In the genomic region with DNA sequence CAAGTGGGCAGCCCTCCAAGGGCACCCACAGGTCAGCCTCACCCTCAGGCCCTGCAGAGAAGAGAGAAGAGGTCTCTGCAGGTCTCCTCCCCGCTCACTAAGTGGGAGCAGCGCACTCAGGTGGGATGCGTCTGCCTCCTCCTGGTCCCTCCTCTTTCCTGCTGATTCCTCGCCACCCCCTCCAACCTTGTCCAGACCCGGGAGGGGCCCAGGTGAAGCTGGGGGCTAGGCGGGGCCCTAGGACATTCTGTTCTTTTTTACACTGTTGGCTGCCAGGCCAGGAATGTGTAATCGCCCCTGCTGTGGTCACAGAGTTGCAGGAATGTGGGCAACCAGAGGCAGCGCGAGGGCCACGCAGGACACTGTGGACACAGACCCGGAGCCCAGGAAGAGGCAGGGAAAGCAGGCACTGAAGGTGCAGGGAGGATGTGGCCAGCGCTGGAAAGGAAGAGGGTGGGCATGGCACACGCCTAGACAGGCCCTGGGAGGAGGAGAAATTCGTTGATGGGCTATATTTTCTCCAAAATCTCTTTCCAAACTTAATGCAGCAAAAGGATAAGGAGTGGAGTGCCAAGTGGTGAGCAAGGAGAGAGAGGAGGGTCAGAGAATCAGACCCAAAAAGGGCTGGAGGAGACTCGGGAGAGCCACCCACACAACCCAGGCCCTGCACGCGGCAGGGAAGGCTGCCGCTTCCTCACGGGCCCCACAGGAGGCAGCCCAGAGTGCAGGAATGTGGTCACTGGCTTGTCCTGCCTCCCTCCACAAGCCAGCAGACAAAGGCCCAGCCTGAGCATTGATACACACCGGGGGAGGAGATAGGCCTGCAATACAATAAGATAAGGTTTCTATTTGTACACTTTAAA, we compare ENCODE assay signal across 8 cellular contexts. TPM values are rescaled to one million over a fixed set of nuclear protein-coding genes. Genes with fewer than 3 reads are reported as not detected.
DNase-seq lines count a peak whose midpoint lies in the region; ATAC-seq and TF ChIP-seq lines count a peak whose summit lies in the region.

No MANE protein-coding gene starts in this region.

- H3K4me3 ChIP-seq in IMR-90 (ENCODE audit: insufficient read depth, low read depth, low read length) (no peak overlapping the region), body of pancreas (no peak overlapping the region), kidney epithelial cell (ENCODE audit: low read depth, low read length) (no peak overlapping the region), testis (no peak overlapping the region)

- peaks cover 24% of the 10 kb centered on the region for H3K4me1 ChIP-seq in IMR-90 (ENCODE audit: control insufficient read depth, insufficient read depth, low read length)
- peaks cover 52% of the 10 kb centered on the region for H3K4me1 ChIP-seq in body of pancreas
- H3K4me1 ChIP-seq in testis, result peaks cover 38% of the 10 kb centered on the region

- no peaks in the 10 kb centered on the region for H3K27me3 ChIP-seq in IMR-90 (ENCODE audit: control insufficient read depth, insufficient read depth, low read length)
- no peaks in the 10 kb centered on the region for H3K27me3 ChIP-seq in body of pancreas
- no peaks in the 10 kb centered on the region for H3K27me3 ChIP-seq in kidney epithelial cell (ENCODE audit: control insufficient read depth, insufficient read depth, low read length)
- H3K27me3 ChIP-seq in testis, result no peaks in the 10 kb centered on the region

- H3K27ac ChIP-seq in IMR-90 (ENCODE audit: insufficient read depth, low read length), result peak overlapping the region; percentile 61
- H3K27ac ChIP-seq in body of pancreas, result peak overlapping the region; percentile 82 to 91 (median 90)
- peak overlapping the region; percentile 68 to 77 for H3K27ac ChIP-seq in testis

- H3K18ac ChIP-seq in IMR-90 (ENCODE audit: low read depth, low read length), result peak overlapping the region; percentile 72

- peak; percentile 32 for TF ChIP-seq RAD21 in IMR-90 (IDR thresholded peaks at IDR 0.05; ENCODE audit: low read length)

- TF ChIP-seq POLR2A in IMR-90 (IDR thresholded peaks at IDR 0.05; ENCODE audit: low read depth, low read length) (no peak), body of pancreas (IDR thresholded peaks at IDR 0.05) (peak; percentile 61 to 80 (median 68)), testis (IDR thresholded peaks at IDR 0.05) (no peak)

- H4K20me1 ChIP-seq in IMR-90 (ENCODE audit: insufficient read depth, low read length), result no peaks in the 10 kb centered on the region

- H2BK20ac ChIP-seq in IMR-90 (ENCODE audit: low read depth, low read length), result peak overlapping the region; percentile 58

- H3K4me2 ChIP-seq in IMR-90 (ENCODE audit: low read depth, low read length), result no peak overlapping the region

- CTCF ChIA-PET in IMR-90 (lab: Yijun Ruan, JAX), result no interaction called here

- ATAC-seq in IMR-90 (ENCODE audit: low read depth) (peak; percentile 78), body of pancreas (peak; percentile 65), GM19467 (IDR thresholded peaks at IDR 0.05; ENCODE audit: unreplicated experiment) (no peak), HG03159 (IDR thresholded peaks at IDR 0.05; ENCODE audit: unreplicated experiment) (no peak)

- H3K9me3 ChIP-seq in IMR-90 (ENCODE audit: control insufficient read depth, insufficient read depth, low read length), result no peaks in the 10 kb centered on the region
- H3K9me3 ChIP-seq in body of pancreas, result no peaks in the 10 kb centered on the region
- H3K9me3 ChIP-seq in testis, result no peaks in the 10 kb centered on the region

- H4K91ac ChIP-seq in IMR-90 (ENCODE audit: insufficient read depth, low read depth, low read length), result peak overlapping the region; percentile 92

- POLR2A ChIA-PET in IMR-90 (lab: Charles Lee; ENCODE audit: unreplicated experiment), result no interaction called here

- DNase-seq in CMK (ENCODE audit: low read depth), result peak; percentile 59
- DNase-seq in IMR-90, result peak; percentile 64
- peak; percentile 71 to 90 (median 80) for DNase-seq in body of pancreas
- DNase-seq in kidney epithelial cell (ENCODE audit: low read depth), result peak; percentile 31
- DNase-seq in testis, result peak; percentile 75
- no peak for DNase-seq in NCI-H2081 treated with DMSO at 0.1 percent for 48 hours (lab: John Stamatoyannopoulos, UW)

- H3K23ac ChIP-seq in IMR-90 (ENCODE audit: low read depth, low read length), result peak overlapping the region; percentile 74; the same call in 1 of the 2 replicates

- dilution Hi-C loops in IMR-90 (cut with HindIII; ENCODE audit: low sequenced_read_pairs, unreplicated experiment), result no loop called here

- H2AK5ac ChIP-seq in IMR-90 (ENCODE audit: low read depth, low read length), result peak overlapping the region; percentile 80

- H3K79me1 ChIP-seq in IMR-90 (ENCODE audit: low read depth in 1 of 2, low read length in 2 of 2), result no peaks in the 10 kb centered on the region; a peak in 1 of 4 replicates

- H4K5ac ChIP-seq in IMR-90 (ENCODE audit: low read depth, low read length), result peak overlapping the region; percentile 89

- WGBS in IMR-90 (ENCODE audit: extremely low coverage in 2 of 2, insufficient read length in 1 of 2), 2 experiments, result 59% methylated on average over 10 of the region's 20 CpGs; no CpG with 5 or more reads in 1 of the 2 experiments
- 49 to 51% methylated on average over 18 to 20 of the region's 20 CpGs for WGBS in body of pancreas, 2 donors
- 34 to 35% methylated on average over 16 to 20 of the region's 20 CpGs for WGBS in testis, 2 donors

- H2BK5ac ChIP-seq in IMR-90 (ENCODE audit: low read depth, low read length, poor library complexity, severe bottlenecking), result peak overlapping the region; percentile 22

- intact Hi-C loops in IMR-90 (cut with micrococcal nuclease), result no loop called here
- intact Hi-C loops in body of pancreas (cut with DNase I), result no loop called here
- intact Hi-C loops in testis (cut with DNase I; ENCODE audit: low total_unique reads), result no loop called here

- H3K14ac ChIP-seq in IMR-90 (replicated peaks; ENCODE audit: low read depth, low read length), result peak overlapping the region; percentile 62

- H3K9me1 ChIP-seq in IMR-90 (ENCODE audit: insufficient read depth, low read length), result peaks cover 11% of the 10 kb centered on the region; the same call in 1 of the 2 replicates

- peak overlapping the region; percentile 93 for H3K4ac ChIP-seq in IMR-90 (ENCODE audit: low read depth, low read length)

- no TSS peak for BruUV-seq in IMR-90 (replicated peaks; lab: Mats Ljungman, UMichigan)

- peak overlapping the region; percentile 77 to 97 for H4K8ac ChIP-seq in IMR-90 (ENCODE audit: low read depth in 2 of 2, low read length in 2 of 2)

- peak overlapping the region; percentile 97 for H2BK120ac ChIP-seq in IMR-90 (ENCODE audit: low read depth, low read length)

- peak overlapping the region; percentile 25 for H3K9ac ChIP-seq in IMR-90 (ENCODE audit: low read depth, low read length)

- peak overlapping the region; percentile 69 for H2AFZ ChIP-seq in IMR-90 (replicated peaks; ENCODE audit: low read length, poor library complexity)

- TF ChIP-seq CTCF in IMR-90 (conservative IDR thresholded peaks at IDR 0.05; ENCODE audit: low read depth, low read length) (peak; percentile 54), body of pancreas (IDR thresholded peaks at IDR 0.05) (peak in 5 of 7 experiments; percentile 9 to 45 (median 33)), kidney epithelial cell (IDR thresholded peaks at IDR 0.05; ENCODE audit: insufficient read depth, low read length, poor library complexity, severe bottlenecking) (peak; percentile 74), testis (IDR thresholded peaks at IDR 0.05) (peak in 1 of 3 experiments; percentile 27)

- H2AK9ac ChIP-seq in IMR-90 (replicated peaks; ENCODE audit: low read depth, low read length, poor library complexity), result peak overlapping the region; percentile 26

- in situ Hi-C loops in IMR-90 (cut with MboI; ENCODE audit: low sequenced_read_pairs), result no loop called here

- H3K36me3 ChIP-seq in IMR-90 (ENCODE audit: control insufficient read depth, insufficient read depth, low read length), result no peaks in the 10 kb centered on the region
- H3K36me3 ChIP-seq in body of pancreas (replicated peaks in 1 of 2; ENCODE audit: insufficient read depth in 1 of 2, low read depth in 2 of 2), result no peaks in the 10 kb centered on the region
- no peaks in the 10 kb centered on the region for H3K36me3 ChIP-seq in kidney epithelial cell (ENCODE audit: control insufficient read depth, insufficient read depth, low read length)
- no peaks in the 10 kb centered on the region for H3K36me3 ChIP-seq in testis (ENCODE audit: low read depth, missing control alignments)

- peak overlapping the region; percentile 31; the same call in 1 of the 2 replicates for H3K56ac ChIP-seq in IMR-90 (ENCODE audit: extremely low read depth, insufficient read depth, low read length)

- peak overlapping the region; percentile 90; the same call in 2 of the 3 replicates for H2BK15ac ChIP-seq in IMR-90 (ENCODE audit: low read depth, low read length)

TF ChIP-seq in IMR-90, 13 proteins besides CTCF, POLR2A, EP300 and RAD21 (continues in another document):
- no peak for TF ChIP-seq FOS (IDR thresholded peaks at IDR 0.05; ENCODE audit: low read depth, low read length)
- TF ChIP-seq MAZ (IDR thresholded peaks at IDR 0.05; ENCODE audit: borderline replicate concordance, low read depth, low read length), result no peak
- peak; percentile 19; the same call in 1 of the 2 replicates for TF ChIP-seq SMC3 (IDR thresholded peaks at IDR 0.05; ENCODE audit: low read depth, low read length)

RNA-seq across cellular contexts. Expression of gene SCNN1A, which starts 0.9 kb away (rescaled TPM):
- total RNA-seq in IMR-90 (2012; rRNA removed) (not detected in 2 replicates), body of pancreas (100 to 1,000 TPM in 1 of 2 donors, 10 to 100 TPM in 1; 62.5 to 112 TPM), kidney epithelial cell (10.4 and 11.1 TPM in 2 replicates), testis (10 to 100 TPM; 22.7 to 43.1 TPM)
- polyA plus RNA-seq in IMR-90 (2012; rRNA removed) (0.24 and 0.41 TPM in 2 replicates), testis (ENCODE audit: insufficient read depth, low read depth, low replicate concordance) (14.6 TPM)
- 0.13 and 0.16 TPM in 2 replicates for polyA plus RNA-seq in IMR-90 (2012; cell fraction: cytosol; rRNA removed)
- polyA plus RNA-seq in IMR-90 (2012; cell fraction: nucleus; rRNA removed; ENCODE audit: low replicate concordance), result 0.32 and 1.2 TPM in 2 replicates

RNA-seq across cellular contexts. Expression of gene LTBR, which starts 7.7 kb away (rescaled TPM):
- 19.7 and 24.7 TPM in 2 replicates for total RNA-seq in IMR-90 (2012; rRNA removed)
- polyA plus RNA-seq in IMR-90 (2012; rRNA removed), result 62.5 and 66.0 TPM in 2 replicates
- polyA plus RNA-seq in IMR-90 (2012; cell fraction: cytosol; rRNA removed), result 71.8 and 82.3 TPM in 2 replicates
- polyA plus RNA-seq in IMR-90 (2012; cell fraction: nucleus; rRNA removed; ENCODE audit: low replicate concordance), result 71.5 and 142 TPM in 2 replicates
- total RNA-seq in body of pancreas, result 100 to 1,000 TPM; 111 to 173 TPM
- total RNA-seq in kidney epithelial cell, result 134 and 219 TPM in 2 replicates
- 100 to 1,000 TPM in 1 of 2 donors, 10 to 100 TPM in 1; 81.3 to 112 TPM for total RNA-seq in testis
- 36.6 TPM for polyA plus RNA-seq in testis (ENCODE audit: insufficient read depth, low read depth, low replicate concordance)

RNA-seq across cellular contexts. Expression of gene TNFRSF1A, which starts 34.4 kb away (rescaled TPM):
- total RNA-seq in IMR-90 (2012; rRNA removed), result 79.6 and 86.7 TPM in 2 replicates
- 136 and 138 TPM in 2 replicates for polyA plus RNA-seq in IMR-90 (2012; rRNA removed)
- polyA plus RNA-seq in IMR-90 (2012; cell fraction: cytosol; rRNA removed), result 105 and 167 TPM in 2 replicates
- polyA plus RNA-seq in IMR-90 (2012; cell fraction: nucleus; rRNA removed; ENCODE audit: low replicate concordance), result 102 and 107 TPM in 2 replicates
- 10 to 100 TPM; 54.5 to 92.0 TPM for total RNA-seq in body of pancreas
- total RNA-seq in kidney epithelial cell, result 115 and 143 TPM in 2 replicates
- 100 to 1,000 TPM in 1 of 2 donors, 10 to 100 TPM in 1; 94.6 to 106 TPM for total RNA-seq in testis
- 59.8 TPM for polyA plus RNA-seq in testis (ENCODE audit: insufficient read depth, low read depth, low replicate concordance)

Comparison
In these comparisons a context has a peak if more than half of its experiments do, and no peak if none do; other contexts are left out.
1. ATAC-seq: peak in IMR-90 (single experiment) and body of pancreas (single experiment); none in GM19467 (single experiment) and HG03159 (single experiment).
2. POLR2A ChIP-seq: peak in body of pancreas (3 of 3); none in IMR-90 (single experiment) and testis (single experiment).
3. Peak in every context shown above with its lines, with median percentiles within 50 percentile points of each other: H3K27ac ChIP-seq.